8 cellular contexts compared by ENCODE assay signal in the genomic region with DNA sequence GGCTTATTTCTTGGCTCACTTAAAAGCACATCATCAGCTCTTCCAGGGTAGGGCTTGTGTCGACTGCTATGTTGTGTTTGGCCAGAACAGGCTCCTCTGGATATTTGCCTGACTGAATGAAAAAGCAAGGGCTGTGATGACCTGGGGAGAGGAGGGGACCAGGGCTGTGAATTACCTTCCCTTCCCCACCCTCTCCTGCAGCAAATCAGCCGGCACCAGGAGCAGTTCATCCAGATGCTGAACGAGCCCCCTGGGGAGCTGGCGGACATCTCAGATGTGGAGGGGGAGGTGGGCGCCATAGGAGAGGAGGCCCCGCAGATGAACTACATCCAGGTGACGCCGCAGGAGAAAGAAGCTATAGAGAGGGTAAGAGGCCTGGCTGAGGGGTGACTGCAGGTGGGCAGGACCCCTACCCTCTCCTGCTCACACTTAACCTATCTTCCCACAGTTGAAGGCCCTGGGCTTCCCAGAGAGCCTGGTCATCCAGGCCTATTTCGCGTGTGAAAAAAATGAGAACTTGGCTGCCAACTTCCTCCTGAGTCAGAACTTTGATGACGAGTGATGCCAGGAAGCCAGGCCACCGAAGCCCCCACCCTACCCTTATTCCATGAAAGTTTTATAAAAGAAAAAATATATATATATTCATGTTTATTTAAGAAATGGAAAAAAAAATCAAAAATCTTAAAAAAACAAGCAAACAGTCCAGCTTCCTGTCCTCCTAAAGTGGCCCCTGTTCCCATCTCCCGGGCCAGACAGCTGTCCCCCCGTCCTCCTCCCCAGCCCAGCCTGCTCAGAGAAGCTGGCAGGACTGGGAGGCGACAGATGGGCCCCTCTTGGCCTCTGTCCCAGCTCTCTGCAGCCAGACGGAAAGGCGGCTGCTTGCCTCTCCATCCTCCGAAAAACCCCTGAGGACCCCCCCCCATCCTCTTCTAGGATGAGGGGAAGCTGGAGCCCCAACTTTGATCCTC. TPM values are rescaled to one million over a fixed set of nuclear protein-coding genes. Genes with fewer than 3 reads are reported as not detected.
DNase-seq lines count a peak whose midpoint lies in the region; ATAC-seq and TF ChIP-seq lines count a peak whose summit lies in the region.

No MANE protein-coding gene starts in this region.

- peak overlapping the region; percentile 99 for H3K27ac ChIP-seq in GM23248
- H3K27ac ChIP-seq in Panc1 (ENCODE audit: low read length) = peak overlapping the region; percentile 51; the same call in 1 of the 2 replicates
- H3K27ac ChIP-seq in esophagus muscularis mucosa (replicated peaks in 1 of 4) = peak overlapping the region; percentile 41 to 96 (median 53)
- H3K27ac ChIP-seq in prostate gland = no peak overlapping the region
- H3K27ac ChIP-seq in effector memory CD4-positive, alpha-beta T cell (ENCODE audit: insufficient read depth, low read length, poor library complexity, severe bottlenecking) = no peak overlapping the region

- no peaks in the 10 kb centered on the region for H4K20me1 ChIP-seq in GM23248 (ENCODE audit: insufficient read depth)

- ATAC-seq in Panc1 (no peak), GM19463 (IDR thresholded peaks at IDR 0.05; ENCODE audit: unreplicated experiment) (no peak)

- H3K4me3 ChIP-seq in GM23248 (peak overlapping the region; percentile 31), Panc1 (ENCODE audit: low read depth in 2 of 2, low read length in 2 of 2) (no peak overlapping the region), esophagus muscularis mucosa (no peak overlapping the region), skeletal muscle cell (ENCODE audit: low read depth, low read length) (no peak overlapping the region), prostate gland (no peak overlapping the region)
- H3K4me3 ChIP-seq in effector memory CD4-positive, alpha-beta T cell (ENCODE audit: insufficient read depth, low read depth, low read length, poor library complexity, severe bottlenecking) = no peak overlapping the region

- in situ Hi-C loops in GM23248 (cut with MboI) = loop anchor here (25.0 kb wide), 1 partner anchor 635 kb away; no protein-coding TSS in a partner anchor
- in situ Hi-C loops in Panc1 (cut with HindIII; ENCODE audit: low pct_unique_long_range_greater_than_20kb, low sequenced_read_pairs) = no loop called here

- TF ChIP-seq POLR2A in esophagus muscularis mucosa (IDR thresholded peaks at IDR 0.05; ENCODE audit: low read depth) (no peak), prostate gland (IDR thresholded peaks at IDR 0.05) (no peak)

- H3K36me3 ChIP-seq in GM23248 (ENCODE audit: low read depth) = peaks cover 18% of the 10 kb centered on the region; the same call in 1 of the 2 replicates
- peaks cover 10% of the 10 kb centered on the region for H3K36me3 ChIP-seq in Panc1 (ENCODE audit: control insufficient read depth, insufficient read depth, low read length)
- peaks cover 31 to 76% (median 71%) of the 10 kb centered on the region in 4 donors for H3K36me3 ChIP-seq in esophagus muscularis mucosa
- H3K36me3 ChIP-seq in prostate gland = peaks cover 11 to 33% of the 10 kb centered on the region in 2 donors
- H3K36me3 ChIP-seq in effector memory CD4-positive, alpha-beta T cell (ENCODE audit: control insufficient read depth, insufficient read depth, low read length) = peaks cover 55% of the 10 kb centered on the region

- no peaks in the 10 kb centered on the region for H3K9me2 ChIP-seq in GM23248 (ENCODE audit: insufficient read depth)

- H3K79me2 ChIP-seq in GM23248 (ENCODE audit: insufficient read depth) = peaks cover 95% of the 10 kb centered on the region

- 36 to 37% methylated on average over 18 of the region's 18 CpGs for WGBS in GM23248 (ENCODE audit: low coverage in 1 of 2, low lambda C conversion rate in 2 of 2, missing lambda C conversion rate in 2 of 2), 2 experiments
- WGBS in esophagus muscularis mucosa = 40% methylated on average over 18 of the region's 18 CpGs
- WGBS in prostate gland = 42% methylated on average over 18 of the region's 18 CpGs

- peaks cover 50% of the 10 kb centered on the region for H3F3A ChIP-seq in GM23248 (ENCODE audit: insufficient read depth)

- no peak for TF ChIP-seq CTCF in Panc1 (IDR thresholded peaks at IDR 0.05)
- no peak for TF ChIP-seq CTCF in esophagus muscularis mucosa (IDR thresholded peaks at IDR 0.05)
- TF ChIP-seq CTCF in prostate gland (IDR thresholded peaks at IDR 0.05) = no peak

- POLR2A ChIA-PET in Panc1 (lab: Charles Lee) = no interaction called here

- intact Hi-C loops in Panc1 (cut with micrococcal nuclease; ENCODE audit: unreplicated experiment) = no loop called here
- intact Hi-C loops in esophagus muscularis mucosa (cut with DNase I) = no loop called here
- intact Hi-C loops in prostate gland (cut with DNase I) = no loop called here

- H3K27me3 ChIP-seq in GM23248 (replicated peaks; ENCODE audit: insufficient read depth) (no peaks in the 10 kb centered on the region), Panc1 (ENCODE audit: control insufficient read depth, insufficient read depth, low read length) (no peaks in the 10 kb centered on the region), esophagus muscularis mucosa (no peaks in the 10 kb centered on the region), prostate gland (replicated peaks; ENCODE audit: insufficient read depth) (no peaks in the 10 kb centered on the region)
- no peaks in the 10 kb centered on the region for H3K27me3 ChIP-seq in effector memory CD4-positive, alpha-beta T cell (replicated peaks; ENCODE audit: control insufficient read depth, insufficient read depth, low read length, poor library complexity, severe bottlenecking)

- H3K9me3 ChIP-seq in GM23248 (ENCODE audit: low read depth) (no peaks in the 10 kb centered on the region), Panc1 (ENCODE audit: control insufficient read depth, insufficient read depth, low read depth, low read length) (no peaks in the 10 kb centered on the region), esophagus muscularis mucosa (no peaks in the 10 kb centered on the region), prostate gland (no peaks in the 10 kb centered on the region)
- H3K9me3 ChIP-seq in effector memory CD4-positive, alpha-beta T cell (ENCODE audit: control insufficient read depth, low read length) = no peaks in the 10 kb centered on the region

- CTCF ChIA-PET in Panc1 (lab: Charles Lee) = no interaction called here

- no peak overlapping the region for H2AFZ ChIP-seq in GM23248

- peak overlapping the region; percentile 91 for H3K9ac ChIP-seq in GM23248

- H3K4me2 ChIP-seq in GM23248 (ENCODE audit: unreplicated experiment) = peak overlapping the region; percentile 50

- no peak for TF ChIP-seq EP300 in esophagus muscularis mucosa (IDR thresholded peaks at IDR 0.05)

- H3K4me1 ChIP-seq in GM23248 (ENCODE audit: insufficient read depth) (peaks cover 19% of the 10 kb centered on the region), Panc1 (ENCODE audit: control insufficient read depth, insufficient read depth, low read length) (peaks cover 30% of the 10 kb centered on the region), esophagus muscularis mucosa (peaks cover 39 to 71% (median 53%) of the 10 kb centered on the region in 4 donors), prostate gland (replicated peaks) (peaks cover 6% of the 10 kb centered on the region)
- H3K4me1 ChIP-seq in effector memory CD4-positive, alpha-beta T cell (ENCODE audit: control insufficient read depth, insufficient read depth, low read length, poor library complexity, severe bottlenecking) = peaks cover 7% of the 10 kb centered on the region

- TSS peak; percentile 95 for BruUV-seq in Panc1 (replicated peaks; lab: Mats Ljungman, UMichigan)

- DNase-seq in GM23248 (peak; percentile 94), Panc1 (ENCODE audit: low read depth, low spot score) (no peak), esophagus muscularis mucosa (ENCODE audit: extremely low spot score) (no peak), skeletal muscle cell (ENCODE audit: low read depth) (peak; percentile 73), GM19238 (ENCODE audit: insufficient read length, low spot score) (no peak), prostate gland (ENCODE audit: low spot score) (no peak)
- DNase-seq in effector memory CD4-positive, alpha-beta T cell = no peak

RNA-seq across cellular contexts. Expression of gene GADD45GIP1, which starts 4.3 kb away (rescaled TPM):
- 41.6 and 48.4 TPM in 2 replicates for total RNA-seq in GM23248 (2014; rRNA removed; shearing (Covaris generic))
- 132 and 136 TPM in 2 replicates for polyA plus RNA-seq in GM23248 (2016; fragmentation: Nextera tagmentation; extraction: Ambion mirVana)
- total RNA-seq in Panc1 (2021; ENCODE audit: unreplicated experiment) (36.7 TPM), esophagus muscularis mucosa (10 to 100 TPM; 33.0 to 60.1 (median 49.3) TPM), prostate gland (10 to 100 TPM; 29.9 to 58.7 TPM)
- polyA plus RNA-seq in Panc1 (2012; ENCODE audit: insufficient read length) = 86.1 TPM

RNA-seq across cellular contexts. Expression of gene RAD23A, which starts 7.1 kb away (rescaled TPM):
- total RNA-seq in GM23248 (2014; rRNA removed; shearing (Covaris generic)) = 88.5 and 107 TPM in 2 replicates
- polyA plus RNA-seq in GM23248 (2016; fragmentation: Nextera tagmentation; extraction: Ambion mirVana) = 177 and 182 TPM in 2 replicates
- total RNA-seq in Panc1 (2021; ENCODE audit: unreplicated experiment) (111 TPM), esophagus muscularis mucosa (100 to 1,000 TPM; 138 to 218 (median 181) TPM), prostate gland (100 to 1,000 TPM; 113 to 145 TPM)
- polyA plus RNA-seq in Panc1 (2012; ENCODE audit: insufficient read length) = 173 TPM

RNA-seq across cellular contexts. Expression of gene CALR, which starts 14.4 kb away (rescaled TPM):
- total RNA-seq in GM23248 (2014; rRNA removed; shearing (Covaris generic)) = 1,238 and 1,432 TPM in 2 replicates
- 1,015 and 1,067 TPM in 2 replicates for polyA plus RNA-seq in GM23248 (2016; fragmentation: Nextera tagmentation; extraction: Ambion mirVana)
- total RNA-seq in Panc1 (2021; ENCODE audit: unreplicated experiment) (1,060 TPM), esophagus muscularis mucosa (100 to 1,000 TPM; 200 to 300 (median 270) TPM), prostate gland (100 to 1,000 TPM; 532 to 980 TPM)
- polyA plus RNA-seq in Panc1 (2012; ENCODE audit: insufficient read length) = 775 TPM

RNA-seq across cellular contexts. Expression of gene DAND5, which starts 16.6 kb away (rescaled TPM):
- not detected in 2 replicates for total RNA-seq in GM23248 (2014; rRNA removed; shearing (Covaris generic))
- not detected in 2 replicates for polyA plus RNA-seq in GM23248 (2016; fragmentation: Nextera tagmentation; extraction: Ambion mirVana)
- total RNA-seq in Panc1 (2021; ENCODE audit: unreplicated experiment) (0.54 TPM), esophagus muscularis mucosa (under 1 TPM in 3 of 4 donors, not detected in 1; 0.19 to 0.83 (median 0.29) TPM), prostate gland (1 to 10 TPM in 1 of 2 donors, not detected in 1; 1.8 TPM)
- polyA plus RNA-seq in Panc1 (2012; ENCODE audit: insufficient read length) = 1.5 TPM

RNA-seq across cellular contexts. Expression of gene FARSA, which starts 19.3 kb away (rescaled TPM):
- total RNA-seq in GM23248 (2014; rRNA removed; shearing (Covaris generic)) = 33.5 and 39.2 TPM in 2 replicates
- 79.9 and 83.4 TPM in 2 replicates for polyA plus RNA-seq in GM23248 (2016; fragmentation: Nextera tagmentation; extraction: Ambion mirVana)
- total RNA-seq in Panc1 (2021; ENCODE audit: unreplicated experiment) (80.3 TPM), esophagus muscularis mucosa (10 to 100 TPM; 21.6 to 49.2 (median 35.8) TPM), prostate gland (10 to 100 TPM; 54.8 to 65.0 TPM)
- polyA plus RNA-seq in Panc1 (2012; ENCODE audit: insufficient read length) = 73.4 TPM

Comparison
In these comparisons a context has a peak if more than half of its experiments do, and no peak if none do; other contexts are left out.
1. DNase-seq: peak in GM23248 (single experiment) and skeletal muscle cell (single experiment); none in Panc1 (single experiment), esophagus muscularis mucosa (single experiment), GM19238 (single experiment), prostate gland (single experiment) and effector memory CD4-positive, alpha-beta T cell (0 of 3).
2. H3K27ac ChIP-seq: peak in GM23248 (single experiment), Panc1 (single experiment) and esophagus muscularis mucosa (4 of 4); none in prostate gland (0 of 2) and effector memory CD4-positive, alpha-beta T cell (single experiment).